22 cellular contexts compared by ENCODE assay signal in the genomic region with DNA sequence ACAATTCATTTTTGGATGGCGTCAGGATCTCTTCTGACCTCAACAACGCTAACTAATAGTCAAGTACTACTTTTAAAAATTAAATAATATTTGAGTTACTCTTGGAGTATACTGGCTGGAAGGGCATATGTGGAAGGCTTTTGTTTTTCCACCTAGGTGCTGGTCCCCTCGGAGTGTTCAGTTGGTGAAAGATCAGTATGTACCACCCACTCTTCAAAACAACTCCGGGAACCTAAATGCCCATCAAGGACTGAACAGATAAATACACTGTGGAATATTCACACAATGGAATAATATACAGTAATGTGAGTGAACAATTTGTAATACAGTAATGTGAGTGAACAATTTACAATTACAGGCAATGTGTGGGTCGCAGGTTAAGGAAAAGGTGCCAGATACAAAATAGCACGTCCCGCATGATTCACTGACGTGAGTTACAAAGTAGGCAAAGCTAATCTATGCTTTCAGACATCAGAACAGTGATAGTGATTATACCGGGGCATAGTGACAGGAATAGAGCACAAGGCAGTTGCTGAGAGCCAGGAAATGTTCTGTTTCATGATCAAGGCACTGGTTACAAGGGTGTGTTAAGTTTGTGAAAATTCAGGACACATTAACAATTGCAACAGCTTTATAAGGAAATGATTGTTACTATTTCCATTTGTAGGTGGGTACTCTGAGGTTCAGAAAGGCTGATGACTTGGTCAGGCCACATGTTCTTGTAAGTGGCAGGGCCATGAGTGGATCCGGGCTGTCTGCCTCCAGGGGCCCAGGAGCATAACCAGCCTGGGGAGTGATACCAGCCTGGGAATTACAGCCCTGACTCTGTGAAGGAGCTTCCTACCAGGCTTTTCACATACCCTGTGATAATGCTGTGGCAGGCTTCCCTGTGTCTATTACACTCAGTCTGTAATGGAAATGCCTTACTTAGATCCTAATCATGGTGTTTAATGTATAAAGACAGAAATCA. TPM values are rescaled to one million over a fixed set of nuclear protein-coding genes. Genes with fewer than 3 reads are reported as not detected.
DNase-seq lines count a peak whose midpoint lies in the region; ATAC-seq and TF ChIP-seq lines count a peak whose summit lies in the region.
"Had no signal": no experiment of that assay in that cellular context is flagged by ENCODE, and none has a peak within 500 bp of the region (broad histone marks: within the 10 kb centered on the region; RNA-seq: fewer than 3 reads in every experiment).

No MANE protein-coding gene starts in this region.

- H3K9me3 ChIP-seq in heart left ventricle = peaks cover 0 to 11% (median 0%) of the 10 kb centered on the region in 12 donors
- H3K9me3 ChIP-seq in right cardiac atrium (ENCODE audit: control insufficient read depth, low read length) = no peaks in the 10 kb centered on the region
- H3K9me3 ChIP-seq in stomach = peaks cover 0 to 3% (median 0%) of the 10 kb centered on the region in 4 donors

- TF ChIP-seq EP300 in stomach (IDR thresholded peaks at IDR 0.05) = no peak

- H3K4me3 Mint-ChIP-seq in activated T-cell treated with anti-CD3 and anti-CD28 coated beads, Interleukin-2, amount 50 U/mL, for 24 hours = no peak overlapping the region
- no peak overlapping the region for H3K4me3 Mint-ChIP-seq in activated T-cell treated with anti-CD3 and anti-CD28 coated beads, Interleukin-2, amount 50 U/mL, for 72 hours
- H3K4me3 Mint-ChIP-seq: CD4-positive, alpha-beta memory T cell had no signal

- no peak for ATAC-seq in activated T-cell treated with anti-CD3 and anti-CD28 coated beads, Interleukin-2, amount 50 U/mL, for 72 hours (replicated peaks in 1 of 2)
- ATAC-seq in heart left ventricle (peak; percentile 91 to 95 (median 92)), right cardiac atrium (peak; percentile 79 to 85), HG02970 (IDR thresholded peaks at IDR 0.05; ENCODE audit: low FRiP score, unreplicated experiment) (no peak)

- TF ChIP-seq POLR2A in heart left ventricle (IDR thresholded peaks at IDR 0.05) = no peak
- no peak for TF ChIP-seq POLR2A in stomach (IDR thresholded peaks at IDR 0.05)

- H3K9me3 Mint-ChIP-seq in activated T-cell treated with anti-CD3 and anti-CD28 coated beads, Interleukin-2, amount 50 U/mL, for 24 hours = peaks cover 5% of the 10 kb centered on the region
- no peaks in the 10 kb centered on the region for H3K9me3 Mint-ChIP-seq in activated T-cell treated with anti-CD3 and anti-CD28 coated beads, Interleukin-2, amount 50 U/mL, for 72 hours

- H3K36me3 Mint-ChIP-seq in activated T-cell treated with anti-CD3 and anti-CD28 coated beads, Interleukin-2, amount 50 U/mL, for 24 hours (ENCODE audit: low read depth) = no peaks in the 10 kb centered on the region
- no peaks in the 10 kb centered on the region for H3K36me3 Mint-ChIP-seq in activated T-cell treated with anti-CD3 and anti-CD28 coated beads, Interleukin-2, amount 50 U/mL, for 72 hours (ENCODE audit: insufficient read depth in 2 of 2)
- H3K36me3 Mint-ChIP-seq: CD4-positive, alpha-beta memory T cell had no signal

- H3K27me3 ChIP-seq in heart left ventricle (no peaks in the 10 kb centered on the region), right cardiac atrium (ENCODE audit: control insufficient read depth, insufficient read depth) (no peaks in the 10 kb centered on the region), stomach (no peaks in the 10 kb centered on the region)
- H3K27me3 ChIP-seq: BLaER1 treated with 17β-estradiol and CSF1 and Interleukin-3, amounts not matched to agents 10 nM and 100 nM; SJCRH30 had no signal

- no peak overlapping the region for H3K4me3 ChIP-seq in heart left ventricle
- no peak overlapping the region for H3K4me3 ChIP-seq in right cardiac atrium (ENCODE audit: low read length)
- no peak overlapping the region for H3K4me3 ChIP-seq in stomach
- H3K4me3 ChIP-seq: BLaER1 treated with 17β-estradiol and CSF1 and Interleukin-3, amounts not matched to agents 10 nM and 100 nM; SJCRH30 had no signal

- intact Hi-C loops in heart left ventricle (cut with DNase I) (no loop called here), right cardiac atrium (cut with DNase I) (no loop called here), stomach (cut with DNase I; ENCODE audit: low total_unique reads) (loop anchor here (10.0 kb wide), 1 partner anchor 306 kb away; no protein-coding TSS in a partner anchor)

- H3K27ac ChIP-seq in heart left ventricle (peak overlapping the region in 10 of 12 donors; percentile 3 to 77 (median 56)), right cardiac atrium (ENCODE audit: low read length) (peak overlapping the region; percentile 12), stomach (no peak overlapping the region)
- H3K27ac ChIP-seq: BLaER1 treated with 17β-estradiol and CSF1 and Interleukin-3, amounts not matched to agents 10 nM and 100 nM; SJCRH30 had no signal

- no peak for DNase-seq in activated T-cell treated with anti-CD3 and anti-CD28 coated beads, Interleukin-2, amount 50 U/mL, for 24 hours
- DNase-seq in activated T-cell treated with anti-CD3 and anti-CD28 coated beads, Interleukin-2, amount 50 U/mL, for 72 hours = no peak
- peak in 4 of 5 donors; percentile 21 to 41 (median 29) for DNase-seq in heart left ventricle
- peak in 1 of 3 donors; percentile 42 for DNase-seq in right cardiac atrium
- no peak for DNase-seq in 8988T
- no peak for DNase-seq in stomach
- DNase-seq: CD4-positive, alpha-beta memory T cell; COR-L47; DMS53; GOT3; HCEC 1CT; KBM-7; MV-4-11; NCI-H1105; NCI-H1436 treated with DMSO at 0.1 percent for 48 hours; NCI-H187 treated with DMSO at 0.1 percent for 48 hours; NCI-H2171 treated with DMSO at 0.1 percent for 48 hours; NCI-H524; NCI-H774; SJCRH30 had no signal

- H3K4me1 Mint-ChIP-seq in activated T-cell treated with anti-CD3 and anti-CD28 coated beads, Interleukin-2, amount 50 U/mL, for 24 hours (ENCODE audit: low read depth) = peaks cover 14% of the 10 kb centered on the region
- H3K4me1 Mint-ChIP-seq in activated T-cell treated with anti-CD3 and anti-CD28 coated beads, Interleukin-2, amount 50 U/mL, for 72 hours (ENCODE audit: low read depth) = peaks cover 12% of the 10 kb centered on the region
- H3K4me1 Mint-ChIP-seq: CD4-positive, alpha-beta memory T cell had no signal

- H3K36me3 ChIP-seq in heart left ventricle (no peaks in the 10 kb centered on the region), stomach (no peaks in the 10 kb centered on the region)
- H3K36me3 ChIP-seq: BLaER1 treated with 17β-estradiol and CSF1 and Interleukin-3, amounts not matched to agents 10 nM and 100 nM; SJCRH30 had no signal

- peaks cover 0 to 10% (median 0%) of the 10 kb centered on the region in 12 donors for H3K4me1 ChIP-seq in heart left ventricle
- H3K4me1 ChIP-seq in right cardiac atrium (ENCODE audit: control insufficient read depth, insufficient read depth, low read length) = no peaks in the 10 kb centered on the region
- H3K4me1 ChIP-seq in stomach = no peaks in the 10 kb centered on the region
- H3K4me1 ChIP-seq: BLaER1 treated with 17β-estradiol and CSF1 and Interleukin-3, amounts not matched to agents 10 nM and 100 nM; SJCRH30 had no signal

- TF ChIP-seq CTCF in heart left ventricle (IDR thresholded peaks at IDR 0.05) = no peak
- no peak for TF ChIP-seq CTCF in stomach (IDR thresholded peaks at IDR 0.05)

- H3K27me3 Mint-ChIP-seq in activated T-cell treated with anti-CD3 and anti-CD28 coated beads, Interleukin-2, amount 50 U/mL, for 24 hours = no peaks in the 10 kb centered on the region
- no peaks in the 10 kb centered on the region for H3K27me3 Mint-ChIP-seq in activated T-cell treated with anti-CD3 and anti-CD28 coated beads, Interleukin-2, amount 50 U/mL, for 72 hours (ENCODE audit: low read depth)

- 52 to 62% (median 58%) methylated on average over 10 of the region's 10 CpGs for WGBS in heart left ventricle, 4 donors
- WGBS in right cardiac atrium = 62% methylated on average over 10 of the region's 10 CpGs
- 67 to 77% (median 72%) methylated on average over 10 of the region's 10 CpGs for WGBS in stomach, 5 donors

- H3K27ac Mint-ChIP-seq in activated T-cell treated with anti-CD3 and anti-CD28 coated beads, Interleukin-2, amount 50 U/mL, for 24 hours = peak overlapping the region; percentile 45
- H3K27ac Mint-ChIP-seq in activated T-cell treated with anti-CD3 and anti-CD28 coated beads, Interleukin-2, amount 50 U/mL, for 72 hours = no peak overlapping the region
- H3K27ac Mint-ChIP-seq: CD4-positive, alpha-beta memory T cell had no signal

RNA-seq across cellular contexts. Expression of a gene that starts 59.3 kb away (rescaled TPM):
- 10 to 100 TPM; 38.0 to 55.3 TPM for total RNA-seq in activated T-cell treated with anti-CD3 and anti-CD28 coated beads, Interleukin-2, amount 50 U/mL, for 72 hours
- total RNA-seq in heart left ventricle (10 to 100 TPM; 29.3 to 94.2 (median 62.1) TPM), right cardiac atrium (10 to 100 TPM; 53.9 to 62.0 (median 56.9) TPM), stomach (100 to 1,000 TPM in 1 of 5 donors, 10 to 100 TPM in 3, 1 to 10 TPM in 1; 8.8 to 124 (median 34.8) TPM)
- polyA plus RNA-seq in heart left ventricle (10 to 100 TPM; 16.2 to 65.0 TPM), right cardiac atrium (24.4 TPM), stomach (10 to 100 TPM; 15.9 to 20.0 (median 16.9) TPM)

Comparison
In these comparisons a context has a peak if more than half of its experiments do, and no peak if none do; other contexts are left out.
1. DNase-seq: peak in heart left ventricle (4 of 5); none in activated T-cell treated with anti-CD3 and anti-CD28 coated beads, Interleukin-2, amount 50 U/mL, for 24 hours (single experiment), activated T-cell treated with anti-CD3 and anti-CD28 coated beads, Interleukin-2, amount 50 U/mL, for 72 hours (0 of 2), 8988T (single experiment) and stomach (single experiment).
2. ATAC-seq: peak in heart left ventricle (4 of 4) and right cardiac atrium (2 of 2); none in activated T-cell treated with anti-CD3 and anti-CD28 coated beads, Interleukin-2, amount 50 U/mL, for 72 hours (0 of 2) and HG02970 (single experiment).
3. H3K27ac ChIP-seq: peak in heart left ventricle (10 of 12) and right cardiac atrium (single experiment); none in stomach (0 of 5).